ENCODE assay signal across 10 cellular contexts in genomic region chr16:88651989-88652762, GRCh38. TPM values are rescaled to one million over a fixed set of nuclear protein-coding genes. Genes with fewer than 3 reads are reported as not detected.
DNase-seq lines count a peak whose midpoint lies in the region; ATAC-seq and TF ChIP-seq lines count a peak whose summit lies in the region.
"Had no signal": no experiment of that assay in that cellular context is flagged by ENCODE, and none has a peak within 500 bp of the region (broad histone marks: within the 10 kb centered on the region; RNA-seq: fewer than 3 reads in every experiment).

No MANE protein-coding gene starts in this region.

- no peak for DNase-seq in T-helper 2 cell treated with Interferon-gamma antibody and Interleukin-4, amounts not matched to agents 5 μg/mL and 100 μg/mL, for 36 hours (ENCODE audit: low spot score)
- DNase-seq in T-helper 2 cell (no peak), Panc1 (ENCODE audit: low read depth, low spot score) (no peak), esophagus squamous epithelium (lab: John Stamatoyannopoulos, UW) (no peak), spleen (peak; percentile 89), ascending aorta (ENCODE audit: low spot score in 2 of 2) (no peak), NCI-H510A (lab: John Stamatoyannopoulos, UW) (no peak)
- DNase-seq: occipital lobe, SIG-M5 had no signal

- in situ Hi-C loops in Panc1 (cut with HindIII; ENCODE audit: low pct_unique_long_range_greater_than_20kb, low sequenced_read_pairs) = no loop called here

- H3K4me1 ChIP-seq in Panc1 (ENCODE audit: control insufficient read depth, insufficient read depth, low read length) = peaks cover 14% of the 10 kb centered on the region
- H3K4me1 ChIP-seq in esophagus squamous epithelium = peaks cover 7 to 32% (median 21%) of the 10 kb centered on the region in 3 donors
- H3K4me1 ChIP-seq in spleen = peaks cover 30 to 62% (median 50%) of the 10 kb centered on the region in 6 donors
- peaks cover 0 to 11% of the 10 kb centered on the region in 2 donors for H3K4me1 ChIP-seq in ascending aorta

- no peak for TF ChIP-seq CTCF in Panc1 (IDR thresholded peaks at IDR 0.05)
- TF ChIP-seq CTCF in esophagus squamous epithelium (IDR thresholded peaks at IDR 0.05) = no peak
- no peak for TF ChIP-seq CTCF in spleen (IDR thresholded peaks at IDR 0.05 in 8 of 11, conservative IDR thresholded peaks at IDR 0.05 in 3 of 11)
- TF ChIP-seq CTCF in ascending aorta (IDR thresholded peaks at IDR 0.05) = no peak

- CTCF ChIA-PET in Panc1 (lab: Charles Lee) = no interaction called here

- no TSS peak for BruUV-seq in Panc1 (replicated peaks; lab: Mats Ljungman, UMichigan)

- intact Hi-C loops in Panc1 (cut with micrococcal nuclease; ENCODE audit: unreplicated experiment) (no loop called here), esophagus squamous epithelium (cut with DNase I) (no loop called here), spleen (cut with DNase I; ENCODE audit: low total_unique reads) (loop anchor here (10.0 kb wide), 1 partner anchor 53 kb away; the partner anchor contains the start of genes CTU2 and RNF166), ascending aorta (cut with DNase I) (no loop called here)

- peaks cover 12% of the 10 kb centered on the region for H3K4me1 Mint-ChIP-seq in T-helper 2 cell treated with Interferon-gamma antibody and Interleukin-4, amounts not matched to agents 5 μg/mL and 100 μg/mL, for 36 hours (ENCODE audit: low read depth)

- TF ChIP-seq POLR2A in esophagus squamous epithelium (IDR thresholded peaks at IDR 0.05) = no peak
- TF ChIP-seq POLR2A in spleen (IDR thresholded peaks at IDR 0.05) = no peak

- H3K9me3 ChIP-seq in Panc1 (ENCODE audit: control insufficient read depth, insufficient read depth, low read depth, low read length) = no peaks in the 10 kb centered on the region
- H3K9me3 ChIP-seq in esophagus squamous epithelium = no peaks in the 10 kb centered on the region
- H3K9me3 ChIP-seq in spleen = no peaks in the 10 kb centered on the region
- no peaks in the 10 kb centered on the region for H3K9me3 ChIP-seq in ascending aorta

- 73 to 93% methylated on average over 3 to 5 of the region's 30 CpGs for WGBS in esophagus squamous epithelium, 2 donors
- WGBS in spleen, 5 donors = 65 to 80% (median 76%) methylated on average over 21 to 30 of the region's 30 CpGs

- peak overlapping the region; percentile 94 for H3K27ac Mint-ChIP-seq in T-helper 2 cell treated with Interferon-gamma antibody and Interleukin-4, amounts not matched to agents 5 μg/mL and 100 μg/mL, for 36 hours

- H3K4me3 ChIP-seq in Panc1 (ENCODE audit: low read depth in 2 of 2, low read length in 2 of 2) = no peak overlapping the region
- no peak overlapping the region for H3K4me3 ChIP-seq in esophagus squamous epithelium
- peak overlapping the region in 5 of 8 donors; percentile 82 to 97 (median 90) for H3K4me3 ChIP-seq in spleen
- H3K4me3 ChIP-seq in ascending aorta = no peak overlapping the region

- H3K4me3 Mint-ChIP-seq in T-helper 2 cell treated with Interferon-gamma antibody and Interleukin-4, amounts not matched to agents 5 μg/mL and 100 μg/mL, for 36 hours = no peak overlapping the region

- no peaks in the 10 kb centered on the region for H3K27me3 Mint-ChIP-seq in T-helper 2 cell treated with Interferon-gamma antibody and Interleukin-4, amounts not matched to agents 5 μg/mL and 100 μg/mL, for 36 hours (ENCODE audit: low read depth)

- H3K27me3 ChIP-seq in Panc1 (ENCODE audit: control insufficient read depth, insufficient read depth, low read length) = no peaks in the 10 kb centered on the region
- no peaks in the 10 kb centered on the region for H3K27me3 ChIP-seq in esophagus squamous epithelium
- H3K27me3 ChIP-seq in spleen (replicated peaks in 1 of 7) = no peaks in the 10 kb centered on the region
- H3K27me3 ChIP-seq in ascending aorta = no peaks in the 10 kb centered on the region

- H3K36me3 ChIP-seq in Panc1 (ENCODE audit: control insufficient read depth, insufficient read depth, low read length) (peaks cover 6% of the 10 kb centered on the region; the same call in 1 of the 2 replicates), esophagus squamous epithelium (peaks cover 0 to 56% (median 5%) of the 10 kb centered on the region in 3 donors), spleen (peaks cover 0 to 76% (median 35%) of the 10 kb centered on the region in 6 donors), ascending aorta (peaks cover 10 to 30% of the 10 kb centered on the region in 2 donors)

- H3K27ac ChIP-seq in Panc1 (ENCODE audit: low read length) (peak overlapping the region; percentile 59), esophagus squamous epithelium (peak overlapping the region; percentile 78 to 91 (median 82)), spleen (peak overlapping the region; percentile 85 to 99 (median 96)), ascending aorta (peak overlapping the region in 1 of 2 donors; percentile 17)

- ATAC-seq in Panc1 = no peak
- no peak for ATAC-seq in GM19351 (IDR thresholded peaks at IDR 0.05; ENCODE audit: unreplicated experiment)

- POLR2A ChIA-PET in Panc1 (lab: Charles Lee) = no interaction called here

- peaks cover 20% of the 10 kb centered on the region for H3K36me3 Mint-ChIP-seq in T-helper 2 cell treated with Interferon-gamma antibody and Interleukin-4, amounts not matched to agents 5 μg/mL and 100 μg/mL, for 36 hours (ENCODE audit: low read depth)

- no peaks in the 10 kb centered on the region for H3K9me3 Mint-ChIP-seq in T-helper 2 cell treated with Interferon-gamma antibody and Interleukin-4, amounts not matched to agents 5 μg/mL and 100 μg/mL, for 36 hours

RNA-seq across cellular contexts. Expression of gene CYBA, which starts 1.3 kb away (rescaled TPM):
- total RNA-seq in Panc1 (2021; ENCODE audit: unreplicated experiment) = 233 TPM
- polyA plus RNA-seq in Panc1 (2012; ENCODE audit: insufficient read length) = 404 TPM
- 100 to 1,000 TPM in 2 of 4 donors, 10 to 100 TPM in 2; 67.1 to 205 (median 98.7) TPM for total RNA-seq in esophagus squamous epithelium
- 100 to 1,000 TPM; 557 to 820 (median 628) TPM for total RNA-seq in spleen
- polyA plus RNA-seq in spleen = 100 to 1,000 TPM; 649 to 925 (median 917) TPM
- 361 TPM for total RNA-seq in ascending aorta

RNA-seq across cellular contexts. Expression of gene MVD, which starts 10.7 kb away (rescaled TPM):
- total RNA-seq in Panc1 (2021; ENCODE audit: unreplicated experiment) (96.8 TPM), esophagus squamous epithelium (100 to 1,000 TPM in 1 of 4 donors, 10 to 100 TPM in 3; 52.7 to 134 (median 71.4) TPM), spleen (10 to 100 TPM; 24.1 to 49.3 (median 35.1) TPM), ascending aorta (72.9 TPM)
- 84.8 TPM for polyA plus RNA-seq in Panc1 (2012; ENCODE audit: insufficient read length)
- polyA plus RNA-seq in spleen = 10 to 100 TPM; 35.1 to 74.9 (median 57.3) TPM

RNA-seq across cellular contexts. Expression of gene IL17C, which starts 13.8 kb away (rescaled TPM):
- not detected for total RNA-seq in Panc1 (2021; ENCODE audit: unreplicated experiment)
- 0.22 TPM for polyA plus RNA-seq in Panc1 (2012; ENCODE audit: insufficient read length)
- total RNA-seq in esophagus squamous epithelium = 1 to 10 TPM in 1 of 4 donors, not detected in 3; 2.4 TPM
- 1 to 10 TPM in 1 of 7 donors, under 1 TPM in 1, not detected in 5; 0.82 to 1.2 TPM for total RNA-seq in spleen
- under 1 TPM; 0.39 to 0.64 (median 0.47) TPM for polyA plus RNA-seq in spleen
- total RNA-seq in ascending aorta = not detected
- total RNA-seq: occipital lobe had no signal

RNA-seq across cellular contexts. Expression of gene SNAI3, which starts 34.1 kb away (rescaled TPM):
- not detected for total RNA-seq in Panc1 (2021; ENCODE audit: unreplicated experiment)
- polyA plus RNA-seq in Panc1 (2012; ENCODE audit: insufficient read length) = 0.40 TPM
- under 1 TPM in 2 of 4 donors, not detected in 2; 0.23 to 0.95 TPM for total RNA-seq in esophagus squamous epithelium
- 1 to 10 TPM; 4.8 to 7.6 (median 6.0) TPM for total RNA-seq in spleen
- polyA plus RNA-seq in spleen = 1 to 10 TPM; 5.6 to 7.8 (median 7.1) TPM
- not detected for total RNA-seq in ascending aorta

RNA-seq across cellular contexts. Expression of gene RNF166, which starts 54.0 kb away (rescaled TPM):
- total RNA-seq in Panc1 (2021; ENCODE audit: unreplicated experiment) (19.8 TPM), esophagus squamous epithelium (10 to 100 TPM in 2 of 4 donors, 1 to 10 TPM in 2; 7.1 to 16.8 (median 9.6) TPM), spleen (100 to 1,000 TPM in 3 of 7 donors, 10 to 100 TPM in 4; 63.7 to 135 (median 99.1) TPM), ascending aorta (44.3 TPM)
- polyA plus RNA-seq in Panc1 (2012; ENCODE audit: insufficient read length) = 23.4 TPM
- 100 to 1,000 TPM in 1 of 3 donors, 10 to 100 TPM in 2; 55.7 to 132 (median 75.1) TPM for polyA plus RNA-seq in spleen

Comparison
In these comparisons a context has a peak if more than half of its experiments do, and no peak if none do; other contexts are left out.
1. H3K4me3 ChIP-seq: peak in spleen (5 of 8); none in Panc1 (0 of 2), esophagus squamous epithelium (0 of 4) and ascending aorta (0 of 2).